In the genomic region with DNA sequence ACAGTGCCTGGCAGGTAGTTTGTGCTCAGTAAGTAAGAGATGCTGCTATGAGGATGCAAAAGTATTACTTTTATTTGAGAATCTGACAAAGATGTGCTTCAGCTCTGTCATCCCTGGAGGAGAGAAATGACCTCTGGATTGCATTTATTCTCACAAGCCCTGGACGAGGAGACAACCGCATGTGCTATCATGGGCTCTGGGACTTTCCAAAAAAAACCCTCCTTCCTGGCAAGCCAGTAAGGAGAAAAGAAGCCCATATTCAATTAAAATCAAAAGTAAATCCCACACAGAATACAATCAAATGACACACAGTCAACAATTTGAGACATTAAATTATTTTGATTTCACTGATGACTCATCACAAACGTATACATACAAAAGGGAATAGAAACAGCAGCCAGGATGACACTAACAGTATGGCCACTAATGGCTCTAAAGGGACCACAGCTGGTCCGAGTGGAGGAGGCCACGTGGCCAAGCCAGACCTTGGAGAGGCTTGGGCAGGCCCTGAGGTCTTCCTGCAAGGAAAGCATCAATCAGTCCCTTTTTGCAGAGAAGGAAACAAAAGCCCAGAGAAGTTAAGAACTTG, we compare ENCODE assay signal across 16 cellular contexts. TPM values are rescaled to one million over a fixed set of nuclear protein-coding genes. Genes with fewer than 3 reads are reported as not detected.
DNase-seq lines count a peak whose midpoint lies in the region; ATAC-seq and TF ChIP-seq lines count a peak whose summit lies in the region.
"Had no signal": no experiment of that assay in that cellular context is flagged by ENCODE, and none has a peak within 500 bp of the region (broad histone marks: within the 10 kb centered on the region; RNA-seq: fewer than 3 reads in every experiment).

No MANE protein-coding gene starts in this region.

- no peak for DNase-seq in activated CD4-positive, alpha-beta T cell treated with anti-CD3 and anti-CD28 coated beads for 36 hours
- no peak for DNase-seq in activated CD4-positive, alpha-beta T cell treated with anti-CD3 and anti-CD28 coated beads for 1 hour
- no peak for DNase-seq in T-helper 17 cell
- DNase-seq in psoas muscle = no peak
- DNase-seq in GM10248 (ENCODE audit: extremely low spot score) = no peak
- no peak for DNase-seq in GM13976 (ENCODE audit: low spot score)
- DNase-seq: activated CD8-positive, alpha-beta T cell treated with anti-CD3 and anti-CD28 coated beads, Interleukin-2, amount 10 ng/mL, durations not matched to agents 7 days and 5 days; activated gamma-delta T cell treated with Interleukin-2 at 50 U/mL for 16 hours; DMS 273 treated with DMSO at 0.1 percent for 48 hours; NCI-H2227 treated with DMSO at 0.1 percent for 48 hours; ovary; PC-9; stimulated activated CD4-positive, alpha-beta T cell treated with anti-CD3 and anti-CD28 coated beads, Interleukin-15, amount 100 ng/mL, for 24 hours had no signal

- in situ Hi-C loops in GM13976 (cut with MboI; ENCODE audit: low sequenced_read_pairs, unreplicated experiment) = loop anchor here (10.0 kb wide), 1 partner anchor 143 kb away; no protein-coding TSS in a partner anchor

- H3K4me1 ChIP-seq in psoas muscle = peaks cover 11% of the 10 kb centered on the region

- intact Hi-C loops in activated CD4-positive, alpha-beta T cell treated with anti-CD3 and anti-CD28 coated beads for 36 hours (cut with DNase I, micrococcal nuclease) = no loop called here
- intact Hi-C loops in psoas muscle (cut with DNase I) = no loop called here

- POLR2A ChIA-PET in activated CD4-positive, alpha-beta T cell treated with anti-CD3 and anti-CD28 coated beads for 36 hours (lab: Charles Lee) = no interaction called here
- POLR2A ChIA-PET in GM10248 (lab: Yijun Ruan, JAX) = no interaction called here

- no peaks in the 10 kb centered on the region for H3K27me3 ChIP-seq in psoas muscle (ENCODE audit: insufficient read depth in 3 of 3, low read length in 2 of 3)
- H3K27me3 ChIP-seq: ovary had no signal

- H3K36me3 Mint-ChIP-seq in activated CD4-positive, alpha-beta T cell treated with anti-CD3 and anti-CD28 coated beads for 36 hours (ENCODE audit: low read depth) = no peaks in the 10 kb centered on the region
- peaks cover 3% of the 10 kb centered on the region for H3K36me3 Mint-ChIP-seq in T-helper 17 cell (ENCODE audit: low read depth)
- H3K36me3 Mint-ChIP-seq: mesothelial cell of epicardium had no signal

- H3K9me3 ChIP-seq in T-helper 17 cell (ENCODE audit: control insufficient read depth, low read length, poor library complexity, severe bottlenecking) (no peaks in the 10 kb centered on the region), psoas muscle (no peaks in the 10 kb centered on the region)
- H3K9me3 ChIP-seq: ovary had no signal

- peak; percentile 18 for ATAC-seq in activated CD4-positive, alpha-beta T cell treated with anti-CD3 and anti-CD28 coated beads for 36 hours
- peak; percentile 30 for ATAC-seq in HG03196 (IDR thresholded peaks at IDR 0.05; ENCODE audit: unreplicated experiment)
- ATAC-seq in T-helper 17 cell = no peak
- peak in 2 of 4 donors; percentile 39 to 40 for ATAC-seq in psoas muscle
- no peak for ATAC-seq in HG03354 (IDR thresholded peaks at IDR 0.05; ENCODE audit: poor library complexity, severe bottlenecking, unreplicated experiment)
- ATAC-seq: activated CD8-positive, alpha-beta T cell treated with anti-CD3 and anti-CD28 coated beads, Interleukin-2, amount 10 ng/mL, durations not matched to agents 7 days and 5 days had no signal

- CTCF ChIA-PET in activated CD4-positive, alpha-beta T cell treated with anti-CD3 and anti-CD28 coated beads for 36 hours (lab: Charles Lee) = no interaction called here
- CTCF ChIA-PET in GM10248 (lab: Yijun Ruan, JAX) = interaction anchor here (4.7 kb wide), 1 partner anchor 136 kb away, joined by 49 read pairs; no protein-coding TSS in a partner anchor

- H3K27ac ChIP-seq in psoas muscle = peak overlapping the region; percentile 14
- H3K27ac ChIP-seq: ovary, PC-9 had no signal

- H3K27ac Mint-ChIP-seq in activated CD4-positive, alpha-beta T cell treated with anti-CD3 and anti-CD28 coated beads for 36 hours = no peak overlapping the region
- peak overlapping the region; percentile 56 for H3K27ac Mint-ChIP-seq in T-helper 17 cell
- H3K27ac Mint-ChIP-seq: activated CD8-positive, alpha-beta T cell treated with anti-CD3 and anti-CD28 coated beads, Interleukin-2, amount 10 ng/mL, durations not matched to agents 7 days and 5 days; mesothelial cell of epicardium had no signal

- H3K4me1 Mint-ChIP-seq in activated CD4-positive, alpha-beta T cell treated with anti-CD3 and anti-CD28 coated beads for 36 hours = peaks cover 24% of the 10 kb centered on the region
- H3K4me1 Mint-ChIP-seq in T-helper 17 cell = peaks cover 21% of the 10 kb centered on the region

- no peak overlapping the region for H3K4me3 Mint-ChIP-seq in activated CD4-positive, alpha-beta T cell treated with anti-CD3 and anti-CD28 coated beads for 36 hours
- H3K4me3 Mint-ChIP-seq in T-helper 17 cell = no peak overlapping the region
- H3K4me3 Mint-ChIP-seq: activated CD8-positive, alpha-beta T cell treated with anti-CD3 and anti-CD28 coated beads, Interleukin-2, amount 10 ng/mL, durations not matched to agents 7 days and 5 days; mesothelial cell of epicardium had no signal

- no peaks in the 10 kb centered on the region for H3K36me3 ChIP-seq in psoas muscle (ENCODE audit: insufficient read depth in 1 of 2, low read depth in 1 of 2)
- H3K36me3 ChIP-seq: ovary had no signal

- no peaks in the 10 kb centered on the region for H3K9me3 Mint-ChIP-seq in activated CD4-positive, alpha-beta T cell treated with anti-CD3 and anti-CD28 coated beads for 36 hours (ENCODE audit: low read depth)
- H3K9me3 Mint-ChIP-seq: mesothelial cell of epicardium had no signal

- no peak for TF ChIP-seq CTCF in psoas muscle (IDR thresholded peaks at IDR 0.05)
- TF ChIP-seq CTCF in GM10248 (IDR thresholded peaks at IDR 0.05; ENCODE audit: control extremely low read depth, extremely low read depth, low read depth, missing control alignments) = no peak
- no peak for TF ChIP-seq CTCF in GM13976 (IDR thresholded peaks at IDR 0.05; ENCODE audit: borderline replicate concordance, control extremely low read depth, extremely low read depth, insufficient read depth, missing control alignments)

- H3K27me3 Mint-ChIP-seq in activated CD4-positive, alpha-beta T cell treated with anti-CD3 and anti-CD28 coated beads for 36 hours = no peaks in the 10 kb centered on the region
- peaks cover 13% of the 10 kb centered on the region for H3K27me3 Mint-ChIP-seq in T-helper 17 cell

- no peak overlapping the region for H3K4me3 ChIP-seq in psoas muscle
- H3K4me3 ChIP-seq: ovary, PC-9 had no signal

- WGBS in psoas muscle, 3 donors = 18 to 35% (median 22%) methylated on average over 5 of the region's 5 CpGs

RNA-seq across cellular contexts. Expression of gene LRRC20, which starts 24.9 kb away (rescaled TPM):
- 10 to 100 TPM; 12.8 to 15.9 TPM for total RNA-seq in activated CD4-positive, alpha-beta T cell treated with anti-CD3 and anti-CD28 coated beads for 36 hours
- total RNA-seq in T-helper 17 cell (1 to 10 TPM; 1.9 to 2.5 TPM), psoas muscle (100 to 1,000 TPM in 3 of 4 donors, 10 to 100 TPM in 1; 66.1 to 143 (median 140) TPM)
- polyA plus RNA-seq in psoas muscle = 100 to 1,000 TPM in 1 of 3 donors, 10 to 100 TPM in 2; 26.4 to 153 (median 67.2) TPM

RNA-seq across cellular contexts. Expression of gene EIF4EBP2, which starts 46.4 kb away (rescaled TPM):
- 10 to 100 TPM; 24.4 to 27.7 TPM for total RNA-seq in activated CD4-positive, alpha-beta T cell treated with anti-CD3 and anti-CD28 coated beads for 36 hours
- total RNA-seq in T-helper 17 cell (10 to 100 TPM; 44.2 to 49.5 TPM), psoas muscle (10 to 100 TPM; 41.3 to 75.0 (median 62.0) TPM)
- polyA plus RNA-seq in psoas muscle = 10 to 100 TPM; 13.0 to 76.6 (median 33.8) TPM

Comparison
In these comparisons a context has a peak if more than half of its experiments do, and no peak if none do; other contexts are left out.
1. ATAC-seq: peak in activated CD4-positive, alpha-beta T cell treated with anti-CD3 and anti-CD28 coated beads for 36 hours (single experiment) and HG03196 (single experiment); none in T-helper 17 cell (single experiment) and HG03354 (single experiment).